ENCODE assay signal across 1 cellular context in the genomic region with DNA sequence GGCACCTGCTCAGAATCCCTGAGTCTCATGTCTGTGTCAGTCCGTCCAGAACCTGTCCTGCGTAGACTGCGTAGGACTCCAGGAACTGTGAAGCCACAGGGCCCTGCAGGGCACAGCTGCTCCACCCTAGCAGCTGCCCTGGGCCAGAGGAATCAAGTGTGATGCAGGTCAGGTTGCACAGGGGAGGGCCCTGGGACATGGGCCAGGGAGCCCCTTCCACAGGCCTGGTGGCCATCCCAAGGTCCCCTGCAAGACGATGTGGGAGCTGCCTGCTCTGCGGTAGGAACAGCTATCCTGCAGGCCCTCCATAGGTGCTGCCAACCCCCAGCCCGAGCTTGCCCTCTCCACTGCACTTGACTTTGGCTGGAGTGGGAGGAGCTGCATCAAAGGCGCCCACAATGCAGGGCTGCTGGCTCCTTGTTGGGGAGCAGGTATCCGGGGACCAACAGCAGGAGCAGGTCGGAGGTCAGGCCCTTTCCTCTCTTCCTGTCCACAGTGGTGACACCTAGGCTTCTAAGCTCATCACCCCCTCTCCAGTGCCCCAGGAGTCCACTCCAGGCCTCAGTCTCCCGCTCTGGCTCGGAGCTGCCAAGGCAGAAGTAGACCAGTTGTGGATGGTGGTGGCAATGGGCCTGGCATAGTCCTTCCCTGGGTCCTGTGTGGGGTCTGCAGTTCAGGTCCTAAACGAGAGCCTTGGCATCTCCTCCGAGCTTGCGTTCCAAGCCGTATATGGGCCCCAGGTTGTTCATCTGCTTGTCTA.
TF ChIP-seq lines count a peak whose summit lies in the region.

No MANE protein-coding gene starts in this region.

TF ChIP-seq in IMR-90, 13 proteins besides CTCF, POLR2A, EP300 and RAD21:
- no peak for TF ChIP-seq MAFK (IDR thresholded peaks at IDR 0.05; ENCODE audit: low read depth, low read length)
- no peak for TF ChIP-seq FOS (IDR thresholded peaks at IDR 0.05; ENCODE audit: low read depth, low read length)
- TF ChIP-seq SMC3 (IDR thresholded peaks at IDR 0.05; ENCODE audit: low read depth, low read length): no peak
